16 cellular contexts compared by ENCODE assay signal in genomic region chr22:38404419-38404818, GRCh38. TPM values are rescaled to one million over a fixed set of nuclear protein-coding genes. Genes with fewer than 3 reads are reported as not detected.
A peak's percentile ranks its signal among the peaks of the same experiment; 100 is the strongest.
DNase-seq lines count a peak whose midpoint lies in the region; ATAC-seq and TF ChIP-seq lines count a peak whose summit lies in the region.
"Had no signal": no experiment of that assay in that cellular context is flagged by ENCODE, and none has a peak within 500 bp of the region (broad histone marks: within the 10 kb centered on the region; RNA-seq: fewer than 3 reads in every experiment).

No MANE protein-coding gene starts in this region.

- TF ChIP-seq CTCF in brain (conservative IDR thresholded peaks at IDR 0.05) (no peak), lower lobe of right lung (IDR thresholded peaks at IDR 0.05) (no peak), Caco-2 (IDR thresholded peaks at IDR 0.05; ENCODE audit: insufficient read depth in 1 of 2, low read depth in 1 of 2, low read length in 1 of 2, severe bottlenecking in 1 of 2, unreplicated experiment in 1 of 2) (no peak)

- DNase-seq in NT2/D1 (ENCODE audit: low read depth, low spot score) (no peak), lower lobe of right lung (peak; percentile 14), posterior vena cava (ENCODE audit: low spot score) (peak; percentile 52), Caco-2 (no peak), NCI-H748 treated with DMSO at 0.1 percent for 48 hours (lab: John Stamatoyannopoulos, UW) (no peak)
- DNase-seq: CD4-positive, alpha-beta memory T cell; COR-L47; DMS153; DND-41; GOT3; HCEC 1CT had no signal

- intact Hi-C loops in lower lobe of right lung (cut with DNase I), result no loop called here
- intact Hi-C loops in posterior vena cava (cut with DNase I), result no loop called here
- intact Hi-C loops in Caco-2 (cut with micrococcal nuclease; ENCODE audit: unreplicated experiment), result no loop called here

- H3K4me1 ChIP-seq in NT2/D1 (ENCODE audit: insufficient read depth, insufficient read length), result peaks cover 9% of the 10 kb centered on the region
- H3K4me1 ChIP-seq in lower lobe of right lung, result peaks cover 10% of the 10 kb centered on the region
- no peaks in the 10 kb centered on the region for H3K4me1 ChIP-seq in Caco-2

- peak overlapping the region; percentile 10 for H3K9ac ChIP-seq in NT2/D1 (ENCODE audit: insufficient read length, low read depth)

- H3K4me3 ChIP-seq in NT2/D1 (ENCODE audit: insufficient read length, low read depth), result no peak overlapping the region
- H3K4me3 ChIP-seq in lower lobe of right lung, result no peak overlapping the region
- H3K4me3 ChIP-seq in Caco-2 (ENCODE audit: low read depth, low read length), result no peak overlapping the region

- no peaks in the 10 kb centered on the region for H3K36me3 ChIP-seq in NT2/D1 (ENCODE audit: insufficient read depth, insufficient read length, low read length)
- H3K36me3 ChIP-seq in lower lobe of right lung, result no peaks in the 10 kb centered on the region
- H3K36me3 ChIP-seq in Caco-2 (ENCODE audit: control insufficient read depth, insufficient read depth, low read length), result no peaks in the 10 kb centered on the region

- H3K4me1 Mint-ChIP-seq in brain, result peaks cover 42% of the 10 kb centered on the region
- H3K4me1 Mint-ChIP-seq in Caco-2 (ENCODE audit: low read depth, unreplicated experiment), result peaks cover 8% of the 10 kb centered on the region

- H3K36me3 Mint-ChIP-seq in brain (no peaks in the 10 kb centered on the region), Caco-2 (ENCODE audit: insufficient read depth, unreplicated experiment) (no peaks in the 10 kb centered on the region)
- H3K36me3 Mint-ChIP-seq: CD4-positive, alpha-beta memory T cell had no signal

- CTCF ChIA-PET in Caco-2 (lab: Charles Lee), result interaction anchor here (0.6 to 0.7 kb wide), 2 partner anchors 53 to 300 kb away, joined by 3 to 4 read pairs; no protein-coding TSS in a partner anchor

- H3K27me3 ChIP-seq in NT2/D1 (ENCODE audit: insufficient read depth, insufficient read length), result no peaks in the 10 kb centered on the region
- H3K27me3 ChIP-seq in lower lobe of right lung (ENCODE audit: low read depth), result peaks cover 10% of the 10 kb centered on the region
- no peaks in the 10 kb centered on the region for H3K27me3 ChIP-seq in Caco-2 (replicated peaks; ENCODE audit: control insufficient read depth, insufficient read depth, low read length)

- no peak overlapping the region for H3K27ac ChIP-seq in lower lobe of right lung

- POLR2A ChIA-PET in Caco-2 (lab: Charles Lee), result no interaction called here

- H3K27ac Mint-ChIP-seq in brain (peak overlapping the region in 3 of 5 experiments; percentile 62 to 86 (median 71)), Caco-2 (ENCODE audit: unreplicated experiment) (no peak overlapping the region)

- ATAC-seq in lower lobe of right lung (no peak), GM21381 (IDR thresholded peaks at IDR 0.05; ENCODE audit: unreplicated experiment) (no peak), GM21515 (IDR thresholded peaks at IDR 0.05; ENCODE audit: unreplicated experiment) (no peak)

- H3K27me3 Mint-ChIP-seq in brain (peaks cover 6% of the 10 kb centered on the region), Caco-2 (ENCODE audit: insufficient read depth, unreplicated experiment) (no peaks in the 10 kb centered on the region)

- H3K4me3 Mint-ChIP-seq in brain (peak overlapping the region in 1 of 5 experiments; percentile 72), Caco-2 (ENCODE audit: unreplicated experiment) (no peak overlapping the region)
- H3K4me3 Mint-ChIP-seq: CD4-positive, alpha-beta memory T cell had no signal

- H3K9me3 ChIP-seq in NT2/D1 (ENCODE audit: insufficient read depth, low read length) (no peaks in the 10 kb centered on the region), lower lobe of right lung (no peaks in the 10 kb centered on the region), Caco-2 (no peaks in the 10 kb centered on the region)

- no TSS peak for BruUV-seq in Caco-2 (replicated peaks; lab: Mats Ljungman, UMichigan)

- H3K9me3 Mint-ChIP-seq in brain (peaks cover 0 to 5% (median 0%) of the 10 kb centered on the region in 5 experiments), Caco-2 (ENCODE audit: unreplicated experiment) (no peaks in the 10 kb centered on the region)
- H3K9me3 Mint-ChIP-seq: CD4-positive, alpha-beta memory T cell had no signal

RNA-seq across cellular contexts. Expression of gene KCNJ4, which starts 50.6 kb away (rescaled TPM):
- polyA plus RNA-seq in brain (ENCODE audit: insufficient read depth, low read depth, low replicate concordance), result 18.1 TPM
- not detected for total RNA-seq in lower lobe of right lung
- not detected for total RNA-seq in posterior vena cava
- total RNA-seq in Caco-2 (2022), result 0.14 and 0.27 TPM in 2 replicates
- total RNA-seq: A172; CD4-positive, alpha-beta memory T cell had no signal
- polyA plus RNA-seq: BJ; CD4-positive, alpha-beta memory T cell had no signal

Comparison
In these comparisons a context has a peak if more than half of its experiments do, and no peak if none do; other contexts are left out.
1. DNase-seq: peak in lower lobe of right lung (single experiment) and posterior vena cava (single experiment); none in NT2/D1 (single experiment), Caco-2 (0 of 2) and NCI-H748 treated with DMSO at 0.1 percent for 48 hours (single experiment).